Comparison of ENCODE assay signal across 20 cellular contexts in the genomic region with DNA sequence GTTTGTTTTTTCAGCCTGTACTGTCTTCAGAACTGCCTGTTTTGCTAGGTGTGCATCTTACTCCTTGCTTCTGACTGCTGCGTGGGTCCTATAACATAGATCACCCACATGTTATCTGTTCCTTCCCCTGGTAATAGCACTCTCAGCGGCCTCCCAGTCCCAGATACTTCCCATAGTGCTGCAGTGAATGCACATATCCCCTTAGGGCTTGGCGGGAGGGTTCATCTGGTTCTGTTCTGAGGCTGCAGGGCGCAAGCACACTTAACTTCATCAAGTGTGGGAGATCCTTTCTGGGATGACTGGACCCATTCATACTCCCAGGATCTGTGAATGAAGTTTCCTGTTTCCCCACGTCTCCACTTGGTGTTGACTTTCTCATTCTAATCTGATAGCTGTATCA.
"Had no signal": no experiment of that assay in that cellular context is flagged by ENCODE, and none has a peak within 500 bp of the region (broad histone marks: within the 10 kb centered on the region; RNA-seq: fewer than 3 reads in every experiment).

No MANE protein-coding gene starts in this region.

- DNase-seq: activated CD8-positive, alpha-beta memory T cell treated with anti-CD3 and anti-CD28 coated beads for 24 hours; activated CD8-positive, alpha-beta memory T cell treated with anti-CD3 and anti-CD28 coated beads, Interleukin-2, amount 50 U/mL, for 4 hours; activated naive CD4-positive, alpha-beta T cell; activated T-cell treated with anti-CD3 and anti-CD28 coated beads, Interleukin-2, amount 50 U/mL, for 4 hours; erythroblast; foreskin fibroblast; immature natural killer cell; kidney glomerular epithelial cell; lower lobe of right lung; naive thymus-derived CD4-positive, alpha-beta T cell; pancreas; right cardiac atrium; stimulated activated CD4-positive, alpha-beta T cell treated with anti-CD3 and anti-CD28 coated beads, Interleukin-12 subunit alpha, Interleukin-12 subunit beta, amount 100 ng/mL, for 4 hours; stimulated activated naive CD8-positive, alpha-beta T cell treated with anti-CD3 and anti-CD28 coated beads, Interleukin-15, amount 100 ng/mL, for 72 hours; T-cell; T1000; transverse colon had no signal

- H3K4me3 ChIP-seq: lower lobe of right lung, pancreas, transverse colon had no signal

- H3K27me3 Mint-ChIP-seq: activated naive CD8-positive, alpha-beta T cell; stimulated activated naive CD8-positive, alpha-beta T cell treated with anti-CD3 and anti-CD28 coated beads, Interleukin-15, amount 100 ng/mL, for 72 hours; T-cell had no signal

- H3K4me1 ChIP-seq: lower lobe of right lung, pancreas had no signal

- H3K27me3 ChIP-seq: pancreas, transverse colon had no signal

- H3K27ac ChIP-seq: lower lobe of right lung, pancreas, transverse colon had no signal

- ATAC-seq: activated T-cell treated with anti-CD3 and anti-CD28 coated beads, Interleukin-2, amount 50 U/mL, for 4 hours; lower lobe of right lung; naive thymus-derived CD4-positive, alpha-beta T cell; pancreas; right cardiac atrium; T-cell; WTC11 had no signal

- H3K9me3 Mint-ChIP-seq: activated T-cell treated with anti-CD3 and anti-CD28 coated beads, Interleukin-2, amount 50 U/mL, for 4 hours; immature natural killer cell; stimulated activated naive CD8-positive, alpha-beta T cell treated with anti-CD3 and anti-CD28 coated beads, Interleukin-15, amount 100 ng/mL, for 72 hours; T-cell had no signal

- H3K36me3 Mint-ChIP-seq: activated naive CD8-positive, alpha-beta T cell; immature natural killer cell; T-cell had no signal

- H3K9me3 ChIP-seq: lower lobe of right lung, pancreas, transverse colon had no signal

- H3K36me3 ChIP-seq: lower lobe of right lung, pancreas, transverse colon had no signal

- H3K4me3 Mint-ChIP-seq: activated naive CD8-positive, alpha-beta T cell; activated T-cell treated with anti-CD3 and anti-CD28 coated beads, Interleukin-2, amount 50 U/mL, for 4 hours; immature natural killer cell; naive thymus-derived CD4-positive, alpha-beta T cell; stimulated activated naive CD8-positive, alpha-beta T cell treated with anti-CD3 and anti-CD28 coated beads, Interleukin-15, amount 100 ng/mL, for 72 hours; T-cell; WTC11 had no signal

- H3K27ac Mint-ChIP-seq: activated naive CD8-positive, alpha-beta T cell; activated T-helper 2 cell treated with anti-CD3 and anti-CD28 coated beads, Interferon-gamma antibody, Interleukin-2, Interleukin-4, amounts not matched to agents 10 μg/mL and 5 μg/mL and 100 μg/mL, durations not matched to agents 14 hours and 24 hours and 36 hours; immature natural killer cell; stimulated activated naive CD8-positive, alpha-beta T cell treated with anti-CD3 and anti-CD28 coated beads, Interleukin-15, amount 100 ng/mL, for 72 hours; WTC11 had no signal
